Comparison of ENCODE assay signal across 17 cellular contexts in genomic region chr3:55538158-55538557, GRCh38. TPM values are rescaled to one million over a fixed set of nuclear protein-coding genes. Genes with fewer than 3 reads are reported as not detected.
"Had no signal": no experiment of that assay in that cellular context is flagged by ENCODE, and none has a peak within 500 bp of the region (broad histone marks: within the 10 kb centered on the region; RNA-seq: fewer than 3 reads in every experiment).

No MANE protein-coding gene starts in this region.

- H3K36me3 ChIP-seq: ascending aorta, colonic mucosa, spleen, thoracic aorta, upper lobe of left lung had no signal

- H3K27me3 ChIP-seq: ascending aorta, colonic mucosa, spleen, upper lobe of left lung had no signal

- FAIRE-seq: endometrium, frontal cortex had no signal

- H3K4me1 ChIP-seq: ascending aorta, colonic mucosa, spleen, upper lobe of left lung had no signal

- H3K4me3 ChIP-seq: ascending aorta, colonic mucosa, mucosa of descending colon, spleen, thoracic aorta, upper lobe of left lung had no signal

- ATAC-seq: activated T-cell treated with anti-CD3 and anti-CD28 coated beads, Interleukin-2, amount 50 U/mL, for 72 hours; mucosa of descending colon; stimulated activated memory B cell treated with anti-CD40 and anti-IgM and Interleukin-4, amounts not matched to agents 10 μg/mL and 1 μg/mL and 100 μg/mL, for 72 hours had no signal

- H3K9me3 ChIP-seq: ascending aorta, colonic mucosa, mucosa of descending colon, spleen, thoracic aorta, upper lobe of left lung had no signal

- H3K27ac ChIP-seq: ascending aorta, colonic mucosa, spleen, thoracic aorta, upper lobe of left lung had no signal

- DNase-seq: activated CD4-positive, alpha-beta T cell treated with anti-CD3 and anti-CD28 coated beads, Interleukin-2, amount 10 ng/mL, durations not matched to agents 24 days and 14 days; activated CD8-positive, alpha-beta memory T cell treated with anti-CD3 and anti-CD28 coated beads, Interleukin-2, amount 50 U/mL, for 4 hours; activated effector memory CD4-positive, alpha-beta T cell treated with anti-CD3 and anti-CD28 coated beads, Interleukin-2, amount 50 U/mL, for 16 hours; activated T-cell treated with anti-CD3 and anti-CD28 coated beads, Interleukin-2, amount 50 U/mL, for 72 hours; colonic mucosa; kidney glomerular epithelial cell; mucosa of descending colon; naive B cell; nucleus accumbens; spleen; stimulated activated CD4-positive, alpha-beta T cell treated with anti-CD3 and anti-CD28 coated beads, Interleukin-4, amount 100 ng/mL, for 4 hours; upper lobe of left lung had no signal

RNA-seq across cellular contexts. Expression of gene WNT5A, which starts 51.1 kb away (rescaled TPM):
- total RNA-seq: activated CD4-positive, alpha-beta T cell treated with anti-CD3 and anti-CD28 coated beads, Interleukin-2, amount 10 ng/mL, durations not matched to agents 24 days and 14 days had no signal
